In the genomic region with DNA sequence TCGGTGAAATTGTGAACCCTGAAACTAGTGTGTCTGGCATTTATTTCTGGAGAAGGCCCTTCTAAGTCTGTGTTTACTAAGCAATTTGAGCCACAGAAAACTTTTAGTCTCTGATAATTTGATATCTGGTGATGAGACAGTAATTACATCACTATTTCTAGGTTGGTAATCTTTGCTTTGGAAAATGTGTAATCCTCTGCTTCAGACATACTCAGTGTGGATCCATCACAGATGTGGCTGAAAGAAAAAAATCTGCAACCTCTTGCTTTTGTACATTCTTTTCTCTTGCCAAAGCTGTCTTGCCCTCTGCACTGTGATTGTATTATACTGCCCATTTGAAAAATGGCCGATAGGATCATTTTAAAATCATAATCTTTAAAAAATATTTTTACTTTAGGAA, we compare ENCODE assay signal across 1 cellular context.
TF ChIP-seq lines count a peak whose summit lies in the region.

No MANE protein-coding gene starts in this region.

TF ChIP-seq in GM12878, 131 proteins besides CTCF, POLR2A, EP300 and RAD21 (continued from another document):
- no peak for TF ChIP-seq TAF1 (IDR thresholded peaks at IDR 0.05; ENCODE audit: borderline replicate concordance, low read depth, low read length)
- TF ChIP-seq ZNF384 (IDR thresholded peaks at IDR 0.05; ENCODE audit: borderline replicate concordance, low read depth, low read length), result no peak
- TF ChIP-seq CHD1 (IDR thresholded peaks at IDR 0.05; ENCODE audit: low read depth, low read length), result no peak
- TF ChIP-seq, protein P1, sequence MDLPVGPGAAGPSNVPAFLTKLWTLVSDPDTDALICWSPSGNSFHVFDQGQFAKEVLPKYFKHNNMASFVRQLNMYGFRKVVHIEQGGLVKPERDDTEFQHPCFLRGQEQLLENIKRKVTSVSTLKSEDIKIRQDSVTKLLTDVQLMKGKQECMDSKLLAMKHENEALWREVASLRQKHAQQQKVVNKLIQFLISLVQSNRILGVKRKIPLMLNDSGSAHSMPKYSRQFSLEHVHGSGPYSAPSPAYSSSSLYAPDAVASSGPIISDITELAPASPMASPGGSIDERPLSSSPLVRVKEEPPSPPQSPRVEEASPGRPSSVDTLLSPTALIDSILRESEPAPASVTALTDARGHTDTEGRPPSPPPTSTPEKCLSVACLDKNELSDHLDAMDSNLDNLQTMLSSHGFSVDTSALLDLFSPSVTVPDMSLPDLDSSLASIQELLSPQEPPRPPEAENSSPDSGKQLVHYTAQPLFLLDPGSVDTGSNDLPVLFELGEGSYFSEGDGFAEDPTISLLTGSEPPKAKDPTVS (IDR thresholded peaks at IDR 0.05; ENCODE audit: low read depth, low read length), result no peak
